ENCODE assay signal across 22 cellular contexts in genomic region chr6:42078391-42078790, GRCh38.
"Had no signal": no experiment of that assay in that cellular context is flagged by ENCODE, and none has a peak within 500 bp of the region (broad histone marks: within the 10 kb centered on the region; RNA-seq: fewer than 3 reads in every experiment).

No MANE protein-coding gene starts in this region.

- H3K9ac ChIP-seq: parathyroid adenoma had no signal

- H3K27me3 ChIP-seq: adrenal gland, ascending aorta, brain microvascular endothelial cell, esophagus muscularis mucosa, left lung had no signal

- H3K27me3 Mint-ChIP-seq: activated CD4-positive, alpha-beta memory T cell treated with anti-CD3 and anti-CD28 coated beads, Interleukin-2, amount 10 ng/mL, durations not matched to agents 7 days and 5 days; activated CD4-positive, alpha-beta T cell treated with anti-CD3 and anti-CD28 coated beads, Interleukin-2, amount 10 ng/mL, durations not matched to agents 24 days and 14 days; activated naive CD8-positive, alpha-beta T cell; effector memory CD8-positive, alpha-beta T cell; type B pancreatic cell had no signal

- H2AFZ ChIP-seq: parathyroid adenoma had no signal

- H3K4me1 ChIP-seq: ascending aorta, esophagus muscularis mucosa, parathyroid adenoma had no signal

- H3K79me2 ChIP-seq: parathyroid adenoma had no signal

- H3K9me3 ChIP-seq: adrenal gland, ascending aorta, esophagus muscularis mucosa, left lung, thoracic aorta had no signal

- H3K4me3 Mint-ChIP-seq: activated CD4-positive, alpha-beta memory T cell treated with anti-CD3 and anti-CD28 coated beads, Interleukin-2, amount 10 ng/mL, durations not matched to agents 7 days and 5 days; activated CD4-positive, alpha-beta T cell treated with anti-CD3 and anti-CD28 coated beads, Interleukin-2, amount 10 ng/mL, durations not matched to agents 24 days and 14 days; activated naive CD8-positive, alpha-beta T cell; activated T-helper 1 cell treated with anti-CD3 and anti-CD28 coated beads, Interleukin-12 subunit alpha, Interleukin-12 subunit beta, Interleukin-2, Interleukin-4 antibody, amounts not matched to agents 30 ng/mL and 10 ng/mL and 1 ng/mL, durations not matched to agents 14 hours and 24 hours and 36 hours; effector memory CD8-positive, alpha-beta T cell; type B pancreatic cell had no signal

- FAIRE-seq: colon, frontal cortex had no signal

- ATAC-seq: effector memory CD8-positive, alpha-beta T cell; left lung had no signal

- H3K27ac ChIP-seq: adrenal gland, ascending aorta, brain microvascular endothelial cell, esophagus muscularis mucosa, left lung, parathyroid adenoma, thoracic aorta had no signal

- H3K4me3 ChIP-seq: adrenal gland, ascending aorta, esophagus muscularis mucosa, left lung, thoracic aorta had no signal

- H3K9me3 Mint-ChIP-seq: activated CD4-positive, alpha-beta memory T cell treated with anti-CD3 and anti-CD28 coated beads, Interleukin-2, amount 10 ng/mL, durations not matched to agents 7 days and 5 days; activated CD4-positive, alpha-beta T cell treated with anti-CD3 and anti-CD28 coated beads, Interleukin-2, amount 10 ng/mL, durations not matched to agents 24 days and 14 days; activated T-helper 1 cell treated with anti-CD3 and anti-CD28 coated beads, Interleukin-12 subunit alpha, Interleukin-12 subunit beta, Interleukin-2, Interleukin-4 antibody, amounts not matched to agents 30 ng/mL and 10 ng/mL and 1 ng/mL, durations not matched to agents 14 hours and 24 hours and 36 hours; effector memory CD8-positive, alpha-beta T cell; type B pancreatic cell had no signal

- H3K27ac Mint-ChIP-seq: activated CD4-positive, alpha-beta memory T cell treated with anti-CD3 and anti-CD28 coated beads, Interleukin-2, amount 10 ng/mL, durations not matched to agents 7 days and 5 days; activated CD4-positive, alpha-beta T cell treated with anti-CD3 and anti-CD28 coated beads, Interleukin-2, amount 10 ng/mL, durations not matched to agents 24 days and 14 days; activated naive CD8-positive, alpha-beta T cell; activated T-helper 1 cell treated with anti-CD3 and anti-CD28 coated beads, Interleukin-12 subunit alpha, Interleukin-12 subunit beta, Interleukin-2, Interleukin-4 antibody, amounts not matched to agents 30 ng/mL and 10 ng/mL and 1 ng/mL, durations not matched to agents 14 hours and 24 hours and 36 hours; effector memory CD8-positive, alpha-beta T cell; type B pancreatic cell had no signal

- DNase-seq: activated CD4-positive, alpha-beta memory T cell treated with anti-CD3 and anti-CD28 coated beads, Interleukin-2, amount 10 ng/mL, durations not matched to agents 7 days and 5 days; activated CD4-positive, alpha-beta T cell treated with anti-CD3 and anti-CD28 coated beads, Interleukin-2, amount 10 ng/mL, durations not matched to agents 24 days and 14 days; activated gamma-delta T cell treated with Interleukin-2 at 50 U/mL for 16 hours; adrenal gland; brain microvascular endothelial cell; central memory CD4-positive, alpha-beta T cell; effector memory CD8-positive, alpha-beta T cell; hippocampal formation; kidney glomerular epithelial cell; left lung; mammary epithelial cell; stimulated activated CD4-positive, alpha-beta T cell treated with anti-CD3 and anti-CD28 coated beads, Interleukin-4, amount 100 ng/mL, for 1 hour; stimulated activated naive CD4-positive, alpha-beta T cell had no signal
